In the genomic region with DNA sequence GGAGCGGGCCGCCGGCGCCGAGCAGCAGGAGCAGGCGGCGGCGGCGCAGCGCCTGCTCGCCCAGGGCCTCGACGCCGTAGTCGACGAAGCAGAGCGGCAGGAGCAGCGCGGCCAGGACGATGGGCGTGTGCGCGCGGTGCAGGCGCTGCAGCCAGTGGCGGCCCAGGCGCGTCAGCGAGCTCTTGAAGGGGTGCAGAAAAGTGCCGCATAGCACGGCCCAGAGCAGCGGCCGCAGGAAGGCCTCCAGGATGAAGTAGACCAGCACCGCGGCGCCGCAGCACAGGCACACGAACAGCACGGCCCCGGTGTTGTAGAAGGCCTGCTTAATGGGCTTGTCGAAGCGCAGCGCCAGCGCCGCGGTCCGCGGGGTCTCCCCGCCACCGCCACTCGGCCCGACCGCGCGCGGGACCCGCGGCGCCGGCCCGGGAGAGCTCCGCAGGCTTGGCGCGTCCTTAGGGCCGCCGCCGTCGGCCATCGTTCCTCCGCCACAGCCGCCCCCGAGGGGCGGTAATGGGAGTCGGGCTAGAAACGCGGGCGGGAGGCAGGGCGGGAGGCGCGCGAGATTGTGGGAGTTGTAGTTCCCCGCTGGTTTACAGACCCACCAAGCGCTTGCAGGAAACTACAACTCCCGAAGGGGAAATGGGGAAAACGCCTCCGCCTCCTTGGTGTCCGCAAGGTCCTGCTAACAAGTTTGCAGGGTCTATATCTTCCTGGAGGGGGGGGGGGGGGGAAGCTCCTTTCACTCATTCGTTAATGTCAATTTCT, we compare ENCODE assay signal across 1 cellular context.
TF ChIP-seq lines count a peak whose summit lies in the region.

A gene (minus strand): TSS at position 509 of the 765 bp plus-strand sequence. CDS start 34 bp downstream, at position 475.

TF ChIP-seq in GM12878, 131 proteins besides CTCF, POLR2A, EP300 and RAD21 (continued from another document and continues in another):
- TF ChIP-seq, protein P1, sequence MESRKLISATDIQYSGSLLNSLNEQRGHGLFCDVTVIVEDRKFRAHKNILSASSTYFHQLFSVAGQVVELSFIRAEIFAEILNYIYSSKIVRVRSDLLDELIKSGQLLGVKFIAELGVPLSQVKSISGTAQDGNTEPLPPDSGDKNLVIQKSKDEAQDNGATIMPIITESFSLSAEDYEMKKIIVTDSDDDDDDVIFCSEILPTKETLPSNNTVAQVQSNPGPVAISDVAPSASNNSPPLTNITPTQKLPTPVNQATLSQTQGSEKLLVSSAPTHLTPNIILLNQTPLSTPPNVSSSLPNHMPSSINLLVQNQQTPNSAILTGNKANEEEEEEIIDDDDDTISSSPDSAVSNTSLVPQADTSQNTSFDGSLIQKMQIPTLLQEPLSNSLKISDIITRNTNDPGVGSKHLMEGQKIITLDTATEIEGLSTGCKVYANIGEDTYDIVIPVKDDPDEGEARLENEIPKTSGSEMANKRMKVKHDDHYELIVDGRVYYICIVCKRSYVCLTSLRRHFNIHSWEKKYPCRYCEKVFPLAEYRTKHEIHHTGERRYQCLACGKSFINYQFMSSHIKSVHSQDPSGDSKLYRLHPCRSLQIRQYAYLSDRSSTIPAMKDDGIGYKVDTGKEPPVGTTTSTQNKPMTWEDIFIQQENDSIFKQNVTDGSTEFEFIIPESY (IDR thresholded peaks at IDR 0.05) = no peak; the same call in 1 of the 2 replicates
- TF ChIP-seq ZNF24 (IDR thresholded peaks at IDR 0.05) (peak; percentile 37), NR2C1 (IDR thresholded peaks at IDR 0.05) (peak; percentile 73), CREB1 (IDR thresholded peaks at IDR 0.05; ENCODE audit: low read depth) (peak; percentile 82), SMAD5 (IDR thresholded peaks at IDR 0.05; ENCODE audit: low read depth) (no peak), JUND (IDR thresholded peaks at IDR 0.05; ENCODE audit: low read depth, low read length) (no peak), ZSCAN29 (IDR thresholded peaks at IDR 0.05) (peak; percentile 72; the same call in 1 of the 2 replicates), ETV6 (conservative IDR thresholded peaks at IDR 0.05 in 1 of 2, IDR thresholded peaks at IDR 0.05 in 1 of 2; ENCODE audit: borderline replicate concordance in 1 of 2, low read depth in 1 of 2) (no peak), PAX5 (IDR thresholded peaks at IDR 0.05; ENCODE audit: borderline replicate concordance, low read depth, low read length) (0 out of 2 replicates have a peak, but pooled peaks have one; percentile 13), SREBF1 (IDR thresholded peaks at IDR 0.05; ENCODE audit: low read length) (peak; percentile 89), MYB (IDR thresholded peaks at IDR 0.05; ENCODE audit: borderline replicate concordance, low read depth, low read length) (no peak), MTA3 (IDR thresholded peaks at IDR 0.05; ENCODE audit: borderline replicate concordance, low read length) (no peak), TBL1XR1 (IDR thresholded peaks at IDR 0.05; ENCODE audit: low read depth, low read length) (no peak), MEF2B (IDR thresholded peaks at IDR 0.05; ENCODE audit: partially characterized antibody, poor library complexity, severe bottlenecking) (peak; percentile 57), FOXM1 (IDR thresholded peaks at IDR 0.05; ENCODE audit: low read depth, low read length) (no peak), ZNF207 (IDR thresholded peaks at IDR 0.05; ENCODE audit: borderline replicate concordance) (peak; percentile 86), TCF3 (IDR thresholded peaks at IDR 0.05; ENCODE audit: borderline replicate concordance, insufficient read depth, low read depth, low read length) (no peak), RBBP5 (conservative IDR thresholded peaks at IDR 0.05) (no peak), SPI1 (IDR thresholded peaks at IDR 0.05; ENCODE audit: borderline replicate concordance, insufficient read depth, low read depth, low read length) (no peak), ASH2L (IDR thresholded peaks at IDR 0.05; ENCODE audit: borderline replicate concordance, low read depth) (peak; percentile 75; the same call in 1 of the 2 replicates), STAT3 (IDR thresholded peaks at IDR 0.05; ENCODE audit: low read depth, low read length) (no peak), TARDBP (IDR thresholded peaks at IDR 0.05; ENCODE audit: borderline replicate concordance) (peak; percentile 82; the same call in 1 of the 2 replicates)
- TF ChIP-seq, protein P2, sequence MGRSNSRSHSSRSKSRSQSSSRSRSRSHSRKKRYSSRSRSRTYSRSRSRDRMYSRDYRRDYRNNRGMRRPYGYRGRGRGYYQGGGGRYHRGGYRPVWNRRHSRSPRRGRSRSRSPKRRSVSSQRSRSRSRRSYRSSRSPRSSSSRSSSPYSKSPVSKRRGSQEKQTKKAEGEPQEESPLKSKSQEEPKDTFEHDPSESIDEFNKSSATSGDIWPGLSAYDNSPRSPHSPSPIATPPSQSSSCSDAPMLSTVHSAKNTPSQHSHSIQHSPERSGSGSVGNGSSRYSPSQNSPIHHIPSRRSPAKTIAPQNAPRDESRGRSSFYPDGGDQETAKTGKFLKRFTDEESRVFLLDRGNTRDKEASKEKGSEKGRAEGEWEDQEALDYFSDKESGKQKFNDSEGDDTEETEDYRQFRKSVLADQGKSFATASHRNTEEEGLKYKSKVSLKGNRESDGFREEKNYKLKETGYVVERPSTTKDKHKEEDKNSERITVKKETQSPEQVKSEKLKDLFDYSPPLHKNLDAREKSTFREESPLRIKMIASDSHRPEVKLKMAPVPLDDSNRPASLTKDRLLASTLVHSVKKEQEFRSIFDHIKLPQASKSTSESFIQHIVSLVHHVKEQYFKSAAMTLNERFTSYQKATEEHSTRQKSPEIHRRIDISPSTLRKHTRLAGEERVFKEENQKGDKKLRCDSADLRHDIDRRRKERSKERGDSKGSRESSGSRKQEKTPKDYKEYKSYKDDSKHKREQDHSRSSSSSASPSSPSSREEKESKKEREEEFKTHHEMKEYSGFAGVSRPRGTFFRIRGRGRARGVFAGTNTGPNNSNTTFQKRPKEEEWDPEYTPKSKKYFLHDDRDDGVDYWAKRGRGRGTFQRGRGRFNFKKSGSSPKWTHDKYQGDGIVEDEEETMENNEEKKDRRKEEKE (IDR thresholded peaks at IDR 0.05) = no peak
- TF ChIP-seq, protein P3, sequence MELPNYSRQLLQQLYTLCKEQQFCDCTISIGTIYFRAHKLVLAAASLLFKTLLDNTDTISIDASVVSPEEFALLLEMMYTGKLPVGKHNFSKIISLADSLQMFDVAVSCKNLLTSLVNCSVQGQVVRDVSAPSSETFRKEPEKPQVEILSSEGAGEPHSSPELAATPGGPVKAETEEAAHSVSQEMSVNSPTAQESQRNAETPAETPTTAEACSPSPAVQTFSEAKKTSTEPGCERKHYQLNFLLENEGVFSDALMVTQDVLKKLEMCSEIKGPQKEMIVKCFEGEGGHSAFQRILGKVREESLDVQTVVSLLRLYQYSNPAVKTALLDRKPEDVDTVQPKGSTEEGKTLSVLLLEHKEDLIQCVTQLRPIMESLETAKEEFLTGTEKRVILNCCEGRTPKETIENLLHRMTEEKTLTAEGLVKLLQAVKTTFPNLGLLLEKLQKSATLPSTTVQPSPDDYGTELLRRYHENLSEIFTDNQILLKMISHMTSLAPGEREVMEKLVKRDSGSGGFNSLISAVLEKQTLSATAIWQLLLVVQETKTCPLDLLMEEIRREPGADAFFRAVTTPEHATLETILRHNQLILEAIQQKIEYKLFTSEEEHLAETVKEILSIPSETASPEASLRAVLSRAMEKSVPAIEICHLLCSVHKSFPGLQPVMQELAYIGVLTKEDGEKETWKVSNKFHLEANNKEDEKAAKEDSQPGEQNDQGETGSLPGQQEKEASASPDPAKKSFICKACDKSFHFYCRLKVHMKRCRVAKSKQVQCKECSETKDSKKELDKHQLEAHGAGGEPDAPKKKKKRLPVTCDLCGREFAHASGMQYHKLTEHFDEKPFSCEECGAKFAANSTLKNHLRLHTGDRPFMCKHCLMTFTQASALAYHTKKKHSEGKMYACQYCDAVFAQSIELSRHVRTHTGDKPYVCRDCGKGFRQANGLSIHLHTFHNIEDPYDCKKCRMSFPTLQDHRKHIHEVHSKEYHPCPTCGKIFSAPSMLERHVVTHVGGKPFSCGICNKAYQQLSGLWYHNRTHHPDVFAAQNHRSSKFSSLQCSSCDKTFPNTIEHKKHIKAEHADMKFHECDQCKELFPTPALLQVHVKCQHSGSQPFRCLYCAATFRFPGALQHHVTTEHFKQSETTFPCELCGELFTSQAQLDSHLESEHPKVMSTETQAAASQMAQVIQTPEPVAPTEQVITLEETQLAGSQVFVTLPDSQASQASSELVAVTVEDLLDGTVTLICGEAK (IDR thresholded peaks at IDR 0.05; ENCODE audit: borderline replicate concordance) = peak; percentile 69; the same call in 1 of the 2 replicates
- TF ChIP-seq, protein P4, sequence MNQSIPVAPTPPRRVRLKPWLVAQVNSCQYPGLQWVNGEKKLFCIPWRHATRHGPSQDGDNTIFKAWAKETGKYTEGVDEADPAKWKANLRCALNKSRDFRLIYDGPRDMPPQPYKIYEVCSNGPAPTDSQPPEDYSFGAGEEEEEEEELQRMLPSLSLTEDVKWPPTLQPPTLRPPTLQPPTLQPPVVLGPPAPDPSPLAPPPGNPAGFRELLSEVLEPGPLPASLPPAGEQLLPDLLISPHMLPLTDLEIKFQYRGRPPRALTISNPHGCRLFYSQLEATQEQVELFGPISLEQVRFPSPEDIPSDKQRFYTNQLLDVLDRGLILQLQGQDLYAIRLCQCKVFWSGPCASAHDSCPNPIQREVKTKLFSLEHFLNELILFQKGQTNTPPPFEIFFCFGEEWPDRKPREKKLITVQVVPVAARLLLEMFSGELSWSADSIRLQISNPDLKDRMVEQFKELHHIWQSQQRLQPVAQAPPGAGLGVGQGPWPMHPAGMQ (IDR thresholded peaks at IDR 0.05; ENCODE audit: borderline replicate concordance) = no peak; the same call in 1 of the 2 replicates
- TF ChIP-seq, protein P5, sequence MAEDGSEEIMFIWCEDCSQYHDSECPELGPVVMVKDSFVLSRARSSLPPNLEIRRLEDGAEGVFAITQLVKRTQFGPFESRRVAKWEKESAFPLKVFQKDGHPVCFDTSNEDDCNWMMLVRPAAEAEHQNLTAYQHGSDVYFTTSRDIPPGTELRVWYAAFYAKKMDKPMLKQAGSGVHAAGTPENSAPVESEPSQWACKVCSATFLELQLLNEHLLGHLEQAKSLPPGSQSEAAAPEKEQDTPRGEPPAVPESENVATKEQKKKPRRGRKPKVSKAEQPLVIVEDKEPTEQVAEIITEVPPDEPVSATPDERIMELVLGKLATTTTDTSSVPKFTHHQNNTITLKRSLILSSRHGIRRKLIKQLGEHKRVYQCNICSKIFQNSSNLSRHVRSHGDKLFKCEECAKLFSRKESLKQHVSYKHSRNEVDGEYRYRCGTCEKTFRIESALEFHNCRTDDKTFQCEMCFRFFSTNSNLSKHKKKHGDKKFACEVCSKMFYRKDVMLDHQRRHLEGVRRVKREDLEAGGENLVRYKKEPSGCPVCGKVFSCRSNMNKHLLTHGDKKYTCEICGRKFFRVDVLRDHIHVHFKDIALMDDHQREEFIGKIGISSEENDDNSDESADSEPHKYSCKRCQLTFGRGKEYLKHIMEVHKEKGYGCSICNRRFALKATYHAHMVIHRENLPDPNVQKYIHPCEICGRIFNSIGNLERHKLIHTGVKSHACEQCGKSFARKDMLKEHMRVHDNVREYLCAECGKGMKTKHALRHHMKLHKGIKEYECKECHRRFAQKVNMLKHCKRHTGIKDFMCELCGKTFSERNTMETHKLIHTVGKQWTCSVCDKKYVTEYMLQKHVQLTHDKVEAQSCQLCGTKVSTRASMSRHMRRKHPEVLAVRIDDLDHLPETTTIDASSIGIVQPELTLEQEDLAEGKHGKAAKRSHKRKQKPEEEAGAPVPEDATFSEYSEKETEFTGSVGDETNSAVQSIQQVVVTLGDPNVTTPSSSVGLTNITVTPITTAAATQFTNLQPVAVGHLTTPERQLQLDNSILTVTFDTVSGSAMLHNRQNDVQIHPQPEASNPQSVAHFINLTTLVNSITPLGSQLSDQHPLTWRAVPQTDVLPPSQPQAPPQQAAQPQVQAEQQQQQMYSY (CRISPR knock-in tag; IDR thresholded peaks at IDR 0.05) = no peak
- TF ChIP-seq, protein P6, sequence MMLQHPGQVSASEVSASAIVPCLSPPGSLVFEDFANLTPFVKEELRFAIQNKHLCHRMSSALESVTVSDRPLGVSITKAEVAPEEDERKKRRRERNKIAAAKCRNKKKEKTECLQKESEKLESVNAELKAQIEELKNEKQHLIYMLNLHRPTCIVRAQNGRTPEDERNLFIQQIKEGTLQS (IDR thresholded peaks at IDR 0.05; ENCODE audit: borderline replicate concordance, extremely low read depth, low read depth, low read length) = no peak
- TF ChIP-seq, protein P7, sequence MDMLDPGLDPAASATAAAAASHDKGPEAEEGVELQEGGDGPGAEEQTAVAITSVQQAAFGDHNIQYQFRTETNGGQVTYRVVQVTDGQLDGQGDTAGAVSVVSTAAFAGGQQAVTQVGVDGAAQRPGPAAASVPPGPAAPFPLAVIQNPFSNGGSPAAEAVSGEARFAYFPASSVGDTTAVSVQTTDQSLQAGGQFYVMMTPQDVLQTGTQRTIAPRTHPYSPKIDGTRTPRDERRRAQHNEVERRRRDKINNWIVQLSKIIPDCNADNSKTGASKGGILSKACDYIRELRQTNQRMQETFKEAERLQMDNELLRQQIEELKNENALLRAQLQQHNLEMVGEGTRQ (IDR thresholded peaks at IDR 0.05; ENCODE audit: borderline replicate concordance, low read depth, low read length) = no peak
- TF ChIP-seq, protein P8, sequence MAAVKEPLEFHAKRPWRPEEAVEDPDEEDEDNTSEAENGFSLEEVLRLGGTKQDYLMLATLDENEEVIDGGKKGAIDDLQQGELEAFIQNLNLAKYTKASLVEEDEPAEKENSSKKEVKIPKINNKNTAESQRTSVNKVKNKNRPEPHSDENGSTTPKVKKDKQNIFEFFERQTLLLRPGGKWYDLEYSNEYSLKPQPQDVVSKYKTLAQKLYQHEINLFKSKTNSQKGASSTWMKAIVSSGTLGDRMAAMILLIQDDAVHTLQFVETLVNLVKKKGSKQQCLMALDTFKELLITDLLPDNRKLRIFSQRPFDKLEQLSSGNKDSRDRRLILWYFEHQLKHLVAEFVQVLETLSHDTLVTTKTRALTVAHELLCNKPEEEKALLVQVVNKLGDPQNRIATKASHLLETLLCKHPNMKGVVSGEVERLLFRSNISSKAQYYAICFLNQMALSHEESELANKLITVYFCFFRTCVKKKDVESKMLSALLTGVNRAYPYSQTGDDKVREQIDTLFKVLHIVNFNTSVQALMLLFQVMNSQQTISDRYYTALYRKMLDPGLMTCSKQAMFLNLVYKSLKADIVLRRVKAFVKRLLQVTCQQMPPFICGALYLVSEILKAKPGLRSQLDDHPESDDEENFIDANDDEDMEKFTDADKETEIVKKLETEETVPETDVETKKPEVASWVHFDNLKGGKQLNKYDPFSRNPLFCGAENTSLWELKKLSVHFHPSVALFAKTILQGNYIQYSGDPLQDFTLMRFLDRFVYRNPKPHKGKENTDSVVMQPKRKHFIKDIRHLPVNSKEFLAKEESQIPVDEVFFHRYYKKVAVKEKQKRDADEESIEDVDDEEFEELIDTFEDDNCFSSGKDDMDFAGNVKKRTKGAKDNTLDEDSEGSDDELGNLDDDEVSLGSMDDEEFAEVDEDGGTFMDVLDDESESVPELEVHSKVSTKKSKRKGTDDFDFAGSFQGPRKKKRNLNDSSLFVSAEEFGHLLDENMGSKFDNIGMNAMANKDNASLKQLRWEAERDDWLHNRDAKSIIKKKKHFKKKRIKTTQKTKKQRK (IDR thresholded peaks at IDR 0.05; ENCODE audit: low read depth, low read length) = no peak
- TF ChIP-seq, protein P9, sequence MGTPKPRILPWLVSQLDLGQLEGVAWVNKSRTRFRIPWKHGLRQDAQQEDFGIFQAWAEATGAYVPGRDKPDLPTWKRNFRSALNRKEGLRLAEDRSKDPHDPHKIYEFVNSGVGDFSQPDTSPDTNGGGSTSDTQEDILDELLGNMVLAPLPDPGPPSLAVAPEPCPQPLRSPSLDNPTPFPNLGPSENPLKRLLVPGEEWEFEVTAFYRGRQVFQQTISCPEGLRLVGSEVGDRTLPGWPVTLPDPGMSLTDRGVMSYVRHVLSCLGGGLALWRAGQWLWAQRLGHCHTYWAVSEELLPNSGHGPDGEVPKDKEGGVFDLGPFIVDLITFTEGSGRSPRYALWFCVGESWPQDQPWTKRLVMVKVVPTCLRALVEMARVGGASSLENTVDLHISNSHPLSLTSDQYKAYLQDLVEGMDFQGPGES (IDR thresholded peaks at IDR 0.05) = peak; percentile 21; the same call in 1 of the 2 replicates
